In the genomic region with DNA sequence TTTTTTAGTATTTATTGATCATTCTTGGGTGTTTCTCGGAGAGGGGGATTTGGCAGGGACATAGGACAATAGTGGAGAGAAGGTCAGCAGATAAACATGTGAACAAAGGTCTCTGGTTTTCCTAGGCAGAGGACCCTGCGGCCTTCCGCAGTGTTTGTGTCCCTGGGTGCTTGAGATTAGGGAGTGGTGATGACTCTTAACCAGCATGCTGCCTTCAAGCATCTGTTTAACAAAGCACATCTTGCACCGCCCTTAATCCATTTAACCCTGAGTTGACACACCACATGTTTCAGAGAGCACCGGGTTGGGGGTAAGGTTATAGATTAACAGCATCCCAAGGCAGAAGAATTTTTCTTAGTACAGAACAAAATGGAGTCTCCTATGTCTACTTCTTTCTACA, we compare ENCODE assay signal across 1 cellular context.
TF ChIP-seq lines count a peak whose summit lies in the region.

No MANE protein-coding gene starts in this region.

TF ChIP-seq in K562, 482 proteins besides CTCF, POLR2A, EP300 and RAD21:
- peak; percentile 9 to 55; a peak in 2 of 4 replicates for TF ChIP-seq KDM1A (IDR thresholded peaks at IDR 0.05)
- TF ChIP-seq ARID1B (IDR thresholded peaks at IDR 0.05), result peak; percentile 6; the same call in 1 of the 2 replicates
- TF ChIP-seq CBFA2T2 (conservative IDR thresholded peaks at IDR 0.05), result peak; percentile 71
- peak; percentile 39; the same call in 1 of the 2 replicates for TF ChIP-seq TAL1 (IDR thresholded peaks at IDR 0.05)
- TF ChIP-seq CBFA2T3 (IDR thresholded peaks at IDR 0.05), result peak; percentile 76
- TF ChIP-seq NFIC (IDR thresholded peaks at IDR 0.05), result peak; percentile 10; the same call in 1 of the 2 replicates
